In genomic region chr10:89540550-89540949, GRCh38 we compare ENCODE assay signal across 25 cellular contexts. TPM values are rescaled to one million over a fixed set of nuclear protein-coding genes. Genes with fewer than 3 reads are reported as not detected.
A peak's percentile ranks its signal among the peaks of the same experiment; 100 is the strongest.
DNase-seq lines count a peak whose midpoint lies in the region; ATAC-seq and TF ChIP-seq lines count a peak whose summit lies in the region.
"Had no signal": no experiment of that assay in that cellular context is flagged by ENCODE, and none has a peak within 500 bp of the region (broad histone marks: within the 10 kb centered on the region; RNA-seq: fewer than 3 reads in every experiment).

No MANE protein-coding gene starts in this region.

- 0 out of 2 replicates have a peak, but pooled peaks cover 3% of the 10 kb centered on the region for H3K4me1 ChIP-seq in PC-3 (ENCODE audit: insufficient read depth, low read length)
- H3K4me1 ChIP-seq: testis had no signal

- H3K79me2 ChIP-seq in PC-3 (ENCODE audit: low read length), result no peaks in the 10 kb centered on the region
- H3K79me2 ChIP-seq: hepatocyte had no signal

- no peak overlapping the region for H2AFZ ChIP-seq in PC-3 (ENCODE audit: low read length)
- H2AFZ ChIP-seq: hepatocyte had no signal

- POLR2A ChIA-PET in PC-3 (lab: Charles Lee; ENCODE audit: unreplicated experiment), result interaction anchor here (0.7 kb wide), 1 partner anchor 9 kb away, joined by 18 read pairs; no protein-coding TSS in a partner anchor

- H3K36me3 ChIP-seq in PC-3 (ENCODE audit: low read depth, low read length), result no peaks in the 10 kb centered on the region
- no peaks in the 10 kb centered on the region for H3K36me3 ChIP-seq in brain microvascular endothelial cell (replicated peaks)
- H3K36me3 ChIP-seq: right lobe of liver had no signal

- H3K27ac ChIP-seq in PC-3 (ENCODE audit: low read length) (no peak overlapping the region), brain microvascular endothelial cell (no peak overlapping the region)
- H3K27ac ChIP-seq: hepatocyte, KMS-11, right lobe of liver, testis, VCaP had no signal

- no peaks in the 10 kb centered on the region for H3K9me2 ChIP-seq in PC-3 (replicated peaks; ENCODE audit: low read length)

- no peaks in the 10 kb centered on the region for H3F3A ChIP-seq in PC-3 (ENCODE audit: low read length, unreplicated experiment)

- no peaks in the 10 kb centered on the region for H4K20me1 ChIP-seq in PC-3 (ENCODE audit: low read length)

- in situ Hi-C loops in brain microvascular endothelial cell (cut with HindIII; ENCODE audit: low pct_ligation_motif_present, low sequenced_read_pairs), result no loop called here

- DNase-seq in EL (peak; percentile 40), PC-3 (peak; percentile 34), brain microvascular endothelial cell (peak; percentile 43), kidney tubule cell (ENCODE audit: low spot score) (peak; percentile 48), superior temporal gyrus (ENCODE audit: extremely low spot score) (no peak), DMS53 treated with DMSO at 0.1 percent for 48 hours (lab: John Stamatoyannopoulos, UW; ENCODE audit: unreplicated experiment) (no peak)
- DNase-seq in stimulated activated CD4-positive, alpha-beta T cell treated with anti-CD3 and anti-CD28 coated beads, Interleukin-4, amount 100 ng/mL, for 4 hours, result no peak
- no peak for DNase-seq in stimulated activated CD4-positive, alpha-beta T cell treated with anti-CD3 and anti-CD28 coated beads, Interleukin-15, amount 100 ng/mL, for 24 hours
- DNase-seq: activated CD4-positive, alpha-beta T cell treated with anti-CD3 and anti-CD28 coated beads for 4 hours; activated effector memory CD4-positive, alpha-beta T cell treated with anti-CD3 and anti-CD28 coated beads, Interleukin-2, amount 50 U/mL, for 16 hours; activated naive CD8-positive, alpha-beta T cell treated with anti-CD3 and anti-CD28 coated beads, Interleukin-2, amount 10 ng/mL, durations not matched to agents 7 days and 5 days; activated T-cell treated with anti-CD3 and anti-CD28 coated beads for 4 hours; effector CD4-positive, alpha-beta T cell; GOT3; NCI-H1417 treated with DMSO at 0.1 percent for 48 hours; NCI-H446; NCI-H774; right lobe of liver; stimulated activated naive CD4-positive, alpha-beta T cell; testis had no signal

- no peaks in the 10 kb centered on the region for H3K9me3 ChIP-seq in PC-3 (ENCODE audit: low read length)
- H3K9me3 ChIP-seq: right lobe of liver, testis had no signal

- no peak overlapping the region for H3K4me3 ChIP-seq in PC-3 (ENCODE audit: low read length)
- no peak overlapping the region for H3K4me3 ChIP-seq in brain microvascular endothelial cell (ENCODE audit: low read depth, low read length)
- H3K4me3 ChIP-seq: hepatocyte, right lobe of liver, testis had no signal

- no peak for TF ChIP-seq CTCF in PC-3 (conservative IDR thresholded peaks at IDR 0.05; ENCODE audit: low read depth, low read length)
- TF ChIP-seq CTCF in brain microvascular endothelial cell (IDR thresholded peaks at IDR 0.05; ENCODE audit: low read depth, low read length, missing control alignments), result no peak

- CTCF ChIA-PET in PC-3 (lab: Charles Lee), result no interaction called here

- no TSS peak for BruUV-seq in PC-3 (replicated peaks; lab: Mats Ljungman, UMichigan)

- intact Hi-C loops in PC-3 (cut with micrococcal nuclease), result no loop called here

- no peaks in the 10 kb centered on the region for H3K27me3 ChIP-seq in PC-3 (ENCODE audit: low read length)
- no peaks in the 10 kb centered on the region for H3K27me3 ChIP-seq in brain microvascular endothelial cell (replicated peaks)
- H3K27me3 ChIP-seq: right lobe of liver, testis had no signal

- H3K4me2 ChIP-seq in PC-3 (ENCODE audit: low read length), result no peak overlapping the region
- H3K4me2 ChIP-seq: hepatocyte, KMS-11 had no signal

- 0 out of 2 replicates have a peak, but pooled peaks have one; percentile 22 for ATAC-seq in PC-3
- ATAC-seq: right lobe of liver, Right ventricle myocardium inferior had no signal

- H3K9ac ChIP-seq in PC-3 (ENCODE audit: low read length), result no peak overlapping the region
- H3K9ac ChIP-seq: KMS-11 had no signal

RNA-seq across cellular contexts. Expression of gene SLC16A12, which starts 5.2 kb away (rescaled TPM):
- not detected in 2 replicates for total RNA-seq in PC-3 (2014; rRNA removed)
- total RNA-seq: activated naive CD8-positive, alpha-beta T cell treated with anti-CD3 and anti-CD28 coated beads, Interleukin-2, amount 10 ng/mL, durations not matched to agents 7 days and 5 days; neural crest cell had no signal

Comparison
In these comparisons a context has a peak if more than half of its experiments do, and no peak if none do; other contexts are left out.
1. DNase-seq: peak in EL (single experiment), PC-3 (single experiment), brain microvascular endothelial cell (single experiment) and kidney tubule cell (single experiment); none in superior temporal gyrus (single experiment), stimulated activated CD4-positive, alpha-beta T cell treated with anti-CD3 and anti-CD28 coated beads, Interleukin-4, amount 100 ng/mL, for 4 hours (0 of 2), stimulated activated CD4-positive, alpha-beta T cell treated with anti-CD3 and anti-CD28 coated beads, Interleukin-15, amount 100 ng/mL, for 24 hours (single experiment) and DMS53 treated with DMSO at 0.1 percent for 48 hours (single experiment).